ENCODE assay signal across 8 cellular contexts in genomic region chr2:69642709-69643601, GRCh38. TPM values are rescaled to one million over a fixed set of nuclear protein-coding genes. Genes with fewer than 3 reads are reported as not detected.
DNase-seq lines count a peak whose midpoint lies in the region; TF ChIP-seq lines count a peak whose summit lies in the region.

No MANE protein-coding gene starts in this region.

- H3K9me3 ChIP-seq in WERI-Rb-1 (ENCODE audit: severe bottlenecking), result no peaks in the 10 kb centered on the region

- no peak for TF ChIP-seq CTCF in WERI-Rb-1 (IDR thresholded peaks at IDR 0.05; ENCODE audit: low read depth, low read length)
- no peak for TF ChIP-seq CTCF in kidney epithelial cell (IDR thresholded peaks at IDR 0.05; ENCODE audit: insufficient read depth, low read length, poor library complexity, severe bottlenecking)

- peak overlapping the region; percentile 97 for H3K27ac ChIP-seq in WERI-Rb-1
- H3K27ac ChIP-seq in caudate nucleus (ENCODE audit: low read depth, low read length), result peak overlapping the region; percentile 99

- peak overlapping the region; percentile 94 for H3K4me3 ChIP-seq in WERI-Rb-1 (ENCODE audit: low read depth, low read length)
- H3K4me3 ChIP-seq in kidney epithelial cell (ENCODE audit: low read depth, low read length), result peak overlapping the region; percentile 88

- no peaks in the 10 kb centered on the region for H3K27me3 ChIP-seq in WERI-Rb-1 (ENCODE audit: insufficient read depth, low read depth, severe bottlenecking)
- no peaks in the 10 kb centered on the region for H3K27me3 ChIP-seq in kidney epithelial cell (ENCODE audit: control insufficient read depth, insufficient read depth, low read length)

- DNase-seq in NCI-H2107 treated with DMSO at 0.1 percent for 48 hours (lab: John Stamatoyannopoulos, UW; ENCODE audit: unreplicated experiment), result peak; percentile 16
- DNase-seq in NCI-H2107 (lab: John Stamatoyannopoulos, UW), result no peak
- DNase-seq in NCI-H1105 treated with DMSO at 0.1 percent for 48 hours (lab: John Stamatoyannopoulos, UW), result peak; percentile 54
- DNase-seq in WERI-Rb-1, result peak; percentile 67
- DNase-seq in caudate nucleus (lab: John Stamatoyannopoulos, UW), result peak in 49 of 61 donors; percentile 16 to 82 (median 50)
- DNase-seq in kidney epithelial cell (ENCODE audit: low read depth), result peak; percentile 39
- DNase-seq in stimulated activated CD4-positive, alpha-beta T cell treated with anti-CD3 and anti-CD28 coated beads, Interleukin-12 subunit alpha, Interleukin-12 subunit beta, amount 100 ng/mL, for 48 hours (ENCODE audit: low read depth in 2 of 3, low spot score in 1 of 3), result peak; percentile 54 to 64 (median 60)
- no peak for DNase-seq in inferior parietal cortex (ENCODE audit: extremely low spot score)

- H3K36me3 ChIP-seq in WERI-Rb-1 (peaks cover 10% of the 10 kb centered on the region), kidney epithelial cell (ENCODE audit: control insufficient read depth, insufficient read depth, low read length) (no peaks in the 10 kb centered on the region)

RNA-seq across cellular contexts. Expression of gene AAK1, which starts 0.6 kb away (rescaled TPM):
- total RNA-seq in kidney epithelial cell, result 32.5 and 54.3 TPM in 2 replicates

Comparison
In these comparisons a context has a peak if more than half of its experiments do, and no peak if none do; other contexts are left out.
1. DNase-seq: peak in NCI-H2107 treated with DMSO at 0.1 percent for 48 hours (single experiment), NCI-H1105 treated with DMSO at 0.1 percent for 48 hours (single experiment), WERI-Rb-1 (single experiment), caudate nucleus (49 of 61), kidney epithelial cell (single experiment) and stimulated activated CD4-positive, alpha-beta T cell treated with anti-CD3 and anti-CD28 coated beads, Interleukin-12 subunit alpha, Interleukin-12 subunit beta, amount 100 ng/mL, for 48 hours (3 of 3); none in NCI-H2107 (single experiment) and inferior parietal cortex (single experiment).